1 cellular context compared by ENCODE assay signal in the genomic region with DNA sequence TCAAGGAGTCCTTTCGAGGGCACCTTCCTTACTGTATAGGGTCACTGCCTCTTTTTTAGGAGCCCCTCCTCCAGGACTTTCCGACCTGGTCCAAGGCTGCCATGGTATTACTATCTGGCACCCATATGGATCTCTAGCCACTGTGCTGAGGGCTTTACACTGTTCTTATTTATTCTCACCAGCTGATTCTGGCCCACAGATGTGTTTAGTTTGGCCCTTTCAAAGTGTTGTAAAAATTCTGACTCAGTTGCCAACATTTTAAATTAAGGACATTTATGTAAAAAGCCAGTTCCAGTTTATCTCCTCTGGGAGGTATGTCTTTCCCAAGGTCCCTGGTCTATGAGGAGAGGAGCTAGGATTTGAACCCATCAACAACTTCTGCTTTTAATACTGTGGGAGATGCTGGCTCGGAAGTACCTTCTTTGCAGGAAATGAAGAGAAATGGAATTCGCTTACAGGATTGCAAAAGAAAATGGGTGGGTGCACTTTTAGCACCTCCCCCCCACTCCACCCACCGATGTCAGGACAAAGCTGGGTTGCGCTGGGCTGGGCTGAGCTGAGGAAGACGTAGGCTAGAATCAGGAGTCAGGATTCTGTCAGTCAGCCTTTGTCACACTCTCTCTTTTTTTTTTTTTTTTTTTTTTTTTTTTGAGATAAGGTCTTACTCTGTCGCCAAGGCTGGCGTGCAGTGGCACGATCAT.
TF ChIP-seq lines count a peak whose summit lies in the region.

No MANE protein-coding gene starts in this region.

TF ChIP-seq in GM23338, 12 proteins besides CTCF, POLR2A, EP300 and RAD21 (continued from another document):
- TF ChIP-seq, protein P1, sequence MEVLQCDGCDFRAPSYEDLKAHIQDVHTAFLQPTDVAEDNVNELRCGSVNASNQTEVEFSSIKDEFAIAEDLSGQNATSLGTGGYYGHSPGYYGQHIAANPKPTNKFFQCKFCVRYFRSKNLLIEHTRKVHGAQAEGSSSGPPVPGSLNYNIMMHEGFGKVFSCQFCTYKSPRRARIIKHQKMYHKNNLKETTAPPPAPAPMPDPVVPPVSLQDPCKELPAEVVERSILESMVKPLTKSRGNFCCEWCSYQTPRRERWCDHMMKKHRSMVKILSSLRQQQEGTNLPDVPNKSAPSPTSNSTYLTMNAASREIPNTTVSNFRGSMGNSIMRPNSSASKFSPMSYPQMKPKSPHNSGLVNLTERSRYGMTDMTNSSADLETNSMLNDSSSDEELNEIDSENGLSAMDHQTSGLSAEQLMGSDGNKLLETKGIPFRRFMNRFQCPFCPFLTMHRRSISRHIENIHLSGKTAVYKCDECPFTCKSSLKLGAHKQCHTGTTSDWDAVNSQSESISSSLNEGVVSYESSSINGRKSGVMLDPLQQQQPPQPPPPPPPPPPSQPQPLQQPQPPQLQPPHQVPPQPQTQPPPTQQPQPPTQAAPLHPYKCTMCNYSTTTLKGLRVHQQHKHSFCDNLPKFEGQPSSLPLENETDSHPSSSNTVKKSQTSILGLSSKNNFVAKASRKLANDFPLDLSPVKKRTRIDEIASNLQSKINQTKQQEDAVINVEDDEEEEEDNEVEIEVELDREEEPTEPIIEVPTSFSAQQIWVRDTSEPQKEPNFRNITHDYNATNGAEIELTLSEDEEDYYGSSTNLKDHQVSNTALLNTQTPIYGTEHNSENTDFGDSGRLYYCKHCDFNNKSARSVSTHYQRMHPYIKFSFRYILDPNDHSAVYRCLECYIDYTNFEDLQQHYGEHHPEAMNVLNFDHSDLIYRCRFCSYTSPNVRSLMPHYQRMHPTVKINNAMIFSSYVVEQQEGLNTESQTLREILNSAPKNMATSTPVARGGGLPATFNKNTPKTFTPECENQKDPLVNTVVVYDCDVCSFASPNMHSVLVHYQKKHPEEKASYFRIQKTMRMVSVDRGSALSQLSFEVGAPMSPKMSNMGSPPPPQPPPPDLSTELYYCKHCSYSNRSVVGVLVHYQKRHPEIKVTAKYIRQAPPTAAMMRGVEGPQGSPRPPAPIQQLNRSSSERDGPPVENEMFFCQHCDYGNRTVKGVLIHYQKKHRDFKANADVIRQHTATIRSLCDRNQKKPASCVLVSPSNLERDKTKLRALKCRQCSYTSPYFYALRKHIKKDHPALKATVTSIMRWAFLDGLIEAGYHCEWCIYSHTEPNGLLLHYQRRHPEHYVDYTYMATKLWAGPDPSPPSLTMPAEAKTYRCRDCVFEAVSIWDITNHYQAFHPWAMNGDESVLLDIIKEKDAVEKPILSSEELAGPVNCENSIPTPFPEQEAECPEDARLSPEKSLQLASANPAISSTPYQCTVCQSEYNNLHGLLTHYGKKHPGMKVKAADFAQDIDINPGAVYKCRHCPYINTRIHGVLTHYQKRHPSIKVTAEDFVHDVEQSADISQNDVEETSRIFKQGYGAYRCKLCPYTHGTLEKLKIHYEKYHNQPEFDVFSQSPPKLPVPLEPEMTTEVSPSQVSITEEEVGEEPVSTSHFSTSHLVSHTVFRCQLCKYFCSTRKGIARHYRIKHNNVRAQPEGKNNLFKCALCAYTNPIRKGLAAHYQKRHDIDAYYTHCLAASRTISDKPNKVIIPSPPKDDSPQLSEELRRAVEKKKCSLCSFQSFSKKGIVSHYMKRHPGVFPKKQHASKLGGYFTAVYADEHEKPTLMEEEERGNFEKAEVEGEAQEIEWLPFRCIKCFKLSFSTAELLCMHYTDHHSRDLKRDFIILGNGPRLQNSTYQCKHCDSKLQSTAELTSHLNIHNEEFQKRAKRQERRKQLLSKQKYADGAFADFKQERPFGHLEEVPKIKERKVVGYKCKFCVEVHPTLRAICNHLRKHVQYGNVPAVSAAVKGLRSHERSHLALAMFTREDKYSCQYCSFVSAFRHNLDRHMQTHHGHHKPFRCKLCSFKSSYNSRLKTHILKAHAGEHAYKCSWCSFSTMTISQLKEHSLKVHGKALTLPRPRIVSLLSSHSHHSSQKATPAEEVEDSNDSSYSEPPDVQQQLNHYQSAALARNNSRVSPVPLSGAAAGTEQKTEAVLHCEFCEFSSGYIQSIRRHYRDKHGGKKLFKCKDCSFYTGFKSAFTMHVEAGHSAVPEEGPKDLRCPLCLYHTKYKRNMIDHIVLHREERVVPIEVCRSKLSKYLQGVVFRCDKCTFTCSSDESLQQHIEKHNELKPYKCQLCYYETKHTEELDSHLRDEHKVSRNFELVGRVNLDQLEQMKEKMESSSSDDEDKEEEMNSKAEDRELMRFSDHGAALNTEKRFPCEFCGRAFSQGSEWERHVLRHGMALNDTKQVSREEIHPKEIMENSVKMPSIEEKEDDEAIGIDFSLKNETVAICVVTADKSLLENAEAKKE (CRISPR knock-in tag; IDR thresholded peaks at IDR 0.05), result no peak
- TF ChIP-seq ZNF331 (CRISPR knock-in tag; IDR thresholded peaks at IDR 0.05; ENCODE audit: low read depth) (no peak), ZNF114 (CRISPR knock-in tag; IDR thresholded peaks at IDR 0.05) (no peak), JUNB (IDR thresholded peaks at IDR 0.05; ENCODE audit: unreplicated experiment) (no peak), CREB1 (CRISPR knock-in tag; IDR thresholded peaks at IDR 0.05; ENCODE audit: low read depth) (no peak)
- TF ChIP-seq, protein P2, sequence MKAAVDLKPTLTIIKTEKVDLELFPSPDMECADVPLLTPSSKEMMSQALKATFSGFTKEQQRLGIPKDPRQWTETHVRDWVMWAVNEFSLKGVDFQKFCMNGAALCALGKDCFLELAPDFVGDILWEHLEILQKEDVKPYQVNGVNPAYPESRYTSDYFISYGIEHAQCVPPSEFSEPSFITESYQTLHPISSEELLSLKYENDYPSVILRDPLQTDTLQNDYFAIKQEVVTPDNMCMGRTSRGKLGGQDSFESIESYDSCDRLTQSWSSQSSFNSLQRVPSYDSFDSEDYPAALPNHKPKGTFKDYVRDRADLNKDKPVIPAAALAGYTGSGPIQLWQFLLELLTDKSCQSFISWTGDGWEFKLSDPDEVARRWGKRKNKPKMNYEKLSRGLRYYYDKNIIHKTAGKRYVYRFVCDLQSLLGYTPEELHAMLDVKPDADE (IDR thresholded peaks at IDR 0.05), result no peak
TF ChIP-seq in GM23338: peak in this region for 0.
